In genomic region chr6:42987533-42988451, GRCh38 we compare ENCODE assay signal across 26 cellular contexts. TPM values are rescaled to one million over a fixed set of nuclear protein-coding genes. Genes with fewer than 3 reads are reported as not detected.
DNase-seq lines count a peak whose midpoint lies in the region; ATAC-seq, FAIRE-seq and TF ChIP-seq lines count a peak whose summit lies in the region.
"Had no signal": no experiment of that assay in that cellular context is flagged by ENCODE, and none has a peak within 500 bp of the region (broad histone marks: within the 10 kb centered on the region; RNA-seq: fewer than 3 reads in every experiment).

No MANE protein-coding gene starts in this region.

- no peak overlapping the region for H3K27ac ChIP-seq in CD4-positive, alpha-beta T cell (ENCODE audit: low read depth, low read length)
- H3K27ac ChIP-seq in HEK293 (ENCODE audit: extremely low read depth, low read depth, low read length) (no peak overlapping the region), GM23248 (no peak overlapping the region)
- H3K27ac ChIP-seq: upper lobe of right lung, VCaP had no signal

- H3K4me3 ChIP-seq in HEK293 (ENCODE audit: low read depth, low read length), result no peak overlapping the region
- H3K4me3 ChIP-seq in GM23248, result no peak overlapping the region
- H3K4me3 ChIP-seq: MG63, skin epidermis, stomach, upper lobe of right lung had no signal

- no peaks in the 10 kb centered on the region for H3K9me2 ChIP-seq in GM23248 (ENCODE audit: insufficient read depth)

- peaks cover 4 to 52% of the 10 kb centered on the region in 2 experiments; a peak in 2 of 3 replicates for H3K36me3 ChIP-seq in HEK293 (ENCODE audit: control insufficient read depth in 2 of 2, insufficient read depth in 1 of 2, low read length in 2 of 2)
- H3K36me3 ChIP-seq in GM23248 (ENCODE audit: low read depth), result no peaks in the 10 kb centered on the region; the same call in 1 of the 2 replicates
- H3K36me3 ChIP-seq: MG63 had no signal

- POLR2A ChIA-PET in CD4-positive, alpha-beta T cell (lab: Charles Lee), result interaction anchor here (1.6 kb wide), 2 partner anchors 9 to 58 kb away, joined by 4 to 6 read pairs; partner anchors contain the start of genes CNPY3 and PEX6
- POLR2A ChIA-PET in HEK293 (lab: Yijun Ruan, JAX), result interaction anchor here (0.7 to 2.2 kb wide), 7 partner anchors 9 to 66 kb away, joined by 3 to 18 read pairs (median 4); partner anchors contain the start of genes CNPY3, CUL7, PEX6 and RRP36

- peaks cover 50% of the 10 kb centered on the region for H3K4me1 Mint-ChIP-seq in CD4-positive, alpha-beta T cell (ENCODE audit: low read depth)
- peaks cover 35% of the 10 kb centered on the region for H3K4me1 Mint-ChIP-seq in activated T-helper 2 cell treated with anti-CD3 and anti-CD28 coated beads, Interferon-gamma antibody, Interleukin-2, Interleukin-4, amounts not matched to agents 10 μg/mL and 5 μg/mL and 100 μg/mL, durations not matched to agents 14 hours and 24 hours and 36 hours (ENCODE audit: low read depth)
- peaks cover 46% of the 10 kb centered on the region for H3K4me1 Mint-ChIP-seq in nephron

- no peak for DNase-seq in CD4-positive, alpha-beta T cell
- DNase-seq in activated T-helper 2 cell treated with anti-CD3 and anti-CD28 coated beads, Interferon-gamma antibody, Interleukin-2, Interleukin-4, amounts not matched to agents 10 μg/mL and 5 μg/mL and 100 μg/mL, durations not matched to agents 14 hours and 24 hours and 36 hours (ENCODE audit: low spot score), result no peak
- DNase-seq in GM23248 (no peak), D721Med (ENCODE audit: insufficient read length, low spot score) (no peak)
- DNase-seq in stimulated activated CD4-positive, alpha-beta T cell treated with anti-CD3 and anti-CD28 coated beads, Interleukin-4, amount 100 ng/mL, for 24 hours, result no peak
- DNase-seq: activated CD4-positive, alpha-beta T cell treated with anti-CD3 and anti-CD28 coated beads, Interleukin-2, amount 50 U/mL, for 1 hour; activated CD8-positive, alpha-beta memory T cell treated with anti-CD3 and anti-CD28 coated beads, Interleukin-2, amount 50 U/mL, for 48 hours; effector memory CD4-positive, alpha-beta T cell; mammary epithelial cell; MG63; naive B cell; NCI-H2171 treated with DMSO at 0.1 percent for 48 hours; NCI-H526; SHP77; stomach; SW 1271; upper lobe of right lung had no signal

- H3K36me3 Mint-ChIP-seq in CD4-positive, alpha-beta T cell (ENCODE audit: low read depth), result peaks cover 43% of the 10 kb centered on the region
- peaks cover 45% of the 10 kb centered on the region for H3K36me3 Mint-ChIP-seq in activated T-helper 2 cell treated with anti-CD3 and anti-CD28 coated beads, Interferon-gamma antibody, Interleukin-2, Interleukin-4, amounts not matched to agents 10 μg/mL and 5 μg/mL and 100 μg/mL, durations not matched to agents 14 hours and 24 hours and 36 hours (ENCODE audit: low read depth)
- H3K36me3 Mint-ChIP-seq in nephron (ENCODE audit: low read depth), result peaks cover 24% of the 10 kb centered on the region
- H3K36me3 Mint-ChIP-seq: naive B cell had no signal

- CTCF ChIA-PET in CD4-positive, alpha-beta T cell (lab: Charles Lee), result interaction anchor here (0.6 kb wide), 3 partner anchors 9 to 938 kb away, joined by 3 to 4 read pairs (median 3); partner anchors contain the start of gene PEX6
- CTCF ChIA-PET in HEK293 (lab: Yijun Ruan, JAX), result interaction anchor here (0.6 to 1.7 kb wide), 6 partner anchors 9 to 156 kb away, joined by 3 to 10 read pairs (median 4); partner anchors contain the start of genes KLHDC3, MEA1 and PEX6

- WGBS in GM23248 (ENCODE audit: low coverage in 1 of 2, low lambda C conversion rate in 2 of 2, missing lambda C conversion rate in 2 of 2), 2 experiments, result 60 to 61% methylated on average over 4 to 5 of the region's 5 CpGs

- H3K9ac ChIP-seq in GM23248, result no peak overlapping the region

- TF ChIP-seq CTCF in CD4-positive, alpha-beta T cell (IDR thresholded peaks at IDR 0.05), result no peak
- no peak for TF ChIP-seq CTCF in HEK293 (tag by site-specific recombination; IDR thresholded peaks at IDR 0.05)
- TF ChIP-seq CTCF in nephron (IDR thresholded peaks at IDR 0.05; ENCODE audit: unreplicated experiment in 3 of 3), result no peak
- no peak for TF ChIP-seq CTCF in D721Med (IDR thresholded peaks at IDR 0.05; ENCODE audit: insufficient read depth, missing control alignments)

- H3K27ac Mint-ChIP-seq in CD4-positive, alpha-beta T cell, result peak overlapping the region; percentile 44
- H3K27ac Mint-ChIP-seq in activated T-helper 2 cell treated with anti-CD3 and anti-CD28 coated beads, Interferon-gamma antibody, Interleukin-2, Interleukin-4, amounts not matched to agents 10 μg/mL and 5 μg/mL and 100 μg/mL, durations not matched to agents 14 hours and 24 hours and 36 hours, result peak overlapping the region; percentile 57
- peak overlapping the region in 2 of 3 experiments; percentile 57 to 86 for H3K27ac Mint-ChIP-seq in nephron
- H3K27ac Mint-ChIP-seq: progenitor cell of endocrine pancreas had no signal

- H3K4me1 ChIP-seq in HEK293 (ENCODE audit: control insufficient read depth, insufficient read depth, low read length) (no peaks in the 10 kb centered on the region), GM23248 (ENCODE audit: insufficient read depth) (peaks cover 20% of the 10 kb centered on the region)

- no peak overlapping the region for H2AFZ ChIP-seq in GM23248

- intact Hi-C loops in CD4-positive, alpha-beta T cell (cut with DNase I, micrococcal nuclease), result no loop called here
- intact Hi-C loops in activated T-helper 2 cell treated with anti-CD3 and anti-CD28 coated beads, Interferon-gamma antibody, Interleukin-2, Interleukin-4, amounts not matched to agents 10 μg/mL and 5 μg/mL and 100 μg/mL, durations not matched to agents 14 hours and 24 hours and 36 hours (cut with micrococcal nuclease), result no loop called here

- H3K4me2 ChIP-seq in GM23248 (ENCODE audit: unreplicated experiment), result no peak overlapping the region

- H3K27me3 Mint-ChIP-seq in CD4-positive, alpha-beta T cell, result no peaks in the 10 kb centered on the region
- H3K27me3 Mint-ChIP-seq in activated T-helper 2 cell treated with anti-CD3 and anti-CD28 coated beads, Interferon-gamma antibody, Interleukin-2, Interleukin-4, amounts not matched to agents 10 μg/mL and 5 μg/mL and 100 μg/mL, durations not matched to agents 14 hours and 24 hours and 36 hours (ENCODE audit: low read depth), result no peaks in the 10 kb centered on the region
- H3K27me3 Mint-ChIP-seq in nephron (ENCODE audit: low read depth), result no peaks in the 10 kb centered on the region
- H3K27me3 Mint-ChIP-seq: IgD-negative memory B cell, naive B cell, progenitor cell of endocrine pancreas had no signal

- H4K20me1 ChIP-seq in GM23248 (ENCODE audit: insufficient read depth), result no peaks in the 10 kb centered on the region

- in situ Hi-C loops in GM23248 (cut with MboI), result no loop called here

- H3K4me3 Mint-ChIP-seq in CD4-positive, alpha-beta T cell, result peak overlapping the region; percentile 51
- no peak overlapping the region for H3K4me3 Mint-ChIP-seq in activated T-helper 2 cell treated with anti-CD3 and anti-CD28 coated beads, Interferon-gamma antibody, Interleukin-2, Interleukin-4, amounts not matched to agents 10 μg/mL and 5 μg/mL and 100 μg/mL, durations not matched to agents 14 hours and 24 hours and 36 hours (ENCODE audit: low read depth)
- H3K4me3 Mint-ChIP-seq in nephron, result peak overlapping the region; percentile 27 to 96 (median 93)

- no peaks in the 10 kb centered on the region for H3K9me3 ChIP-seq in CD4-positive, alpha-beta T cell (ENCODE audit: control insufficient read depth, low read length)
- no peaks in the 10 kb centered on the region for H3K9me3 ChIP-seq in HEK293 (ENCODE audit: control insufficient read depth, insufficient read depth, low read depth, low read length)
- no peaks in the 10 kb centered on the region for H3K9me3 ChIP-seq in GM23248 (ENCODE audit: low read depth)
- H3K9me3 ChIP-seq: MG63, stomach, upper lobe of right lung had no signal

- H3K9me3 Mint-ChIP-seq in CD4-positive, alpha-beta T cell, result no peaks in the 10 kb centered on the region
- no peaks in the 10 kb centered on the region for H3K9me3 Mint-ChIP-seq in activated T-helper 2 cell treated with anti-CD3 and anti-CD28 coated beads, Interferon-gamma antibody, Interleukin-2, Interleukin-4, amounts not matched to agents 10 μg/mL and 5 μg/mL and 100 μg/mL, durations not matched to agents 14 hours and 24 hours and 36 hours
- no peaks in the 10 kb centered on the region for H3K9me3 Mint-ChIP-seq in nephron
- H3K9me3 Mint-ChIP-seq: IgD-negative memory B cell, naive B cell had no signal

- H3F3A ChIP-seq in GM23248 (ENCODE audit: insufficient read depth), result 0 out of 2 replicates have a peak, but pooled peaks cover 6% of the 10 kb centered on the region

- ATAC-seq in CD4-positive, alpha-beta T cell (ENCODE audit: poor library complexity), result no peak
- ATAC-seq in GM21529 (IDR thresholded peaks at IDR 0.05; ENCODE audit: unreplicated experiment), result no peak
- ATAC-seq: upper lobe of right lung had no signal

- no peak for FAIRE-seq in D721Med (lab: Jason Lieb, UNC)

- H3K79me2 ChIP-seq in GM23248 (ENCODE audit: insufficient read depth), result peaks cover 62% of the 10 kb centered on the region

- H3K27me3 ChIP-seq in CD4-positive, alpha-beta T cell (ENCODE audit: control insufficient read depth, insufficient read depth, low read length), result no peaks in the 10 kb centered on the region
- H3K27me3 ChIP-seq in GM23248 (replicated peaks; ENCODE audit: insufficient read depth), result no peaks in the 10 kb centered on the region
- H3K27me3 ChIP-seq: MG63, stomach, upper lobe of right lung had no signal

RNA-seq across cellular contexts. Expression of gene PPP2R5D, which starts 3.4 kb away (rescaled TPM):
- 10 to 100 TPM; 15.3 to 17.5 TPM for total RNA-seq in CD4-positive, alpha-beta T cell
- 62.7 and 63.2 TPM in 2 replicates for total RNA-seq in activated T-helper 2 cell treated with anti-CD3 and anti-CD28 coated beads, Interferon-gamma antibody, Interleukin-2, Interleukin-4, amounts not matched to agents 10 μg/mL and 5 μg/mL and 100 μg/mL, durations not matched to agents 14 hours and 24 hours and 36 hours
- 39.1 and 42.7 TPM in 2 replicates for total RNA-seq in GM23248 (2014; rRNA removed; shearing (Covaris generic))
- 40.7 and 41.4 TPM in 2 replicates for polyA plus RNA-seq in GM23248 (2016; fragmentation: Nextera tagmentation; extraction: Ambion mirVana)

RNA-seq across cellular contexts. Expression of gene PEX6, which starts 8.8 kb away (rescaled TPM):
- total RNA-seq in CD4-positive, alpha-beta T cell, result 10 to 100 TPM; 12.8 to 13.6 TPM
- total RNA-seq in activated T-helper 2 cell treated with anti-CD3 and anti-CD28 coated beads, Interferon-gamma antibody, Interleukin-2, Interleukin-4, amounts not matched to agents 10 μg/mL and 5 μg/mL and 100 μg/mL, durations not matched to agents 14 hours and 24 hours and 36 hours, result 26.0 and 27.8 TPM in 2 replicates
- total RNA-seq in GM23248 (2014; rRNA removed; shearing (Covaris generic)), result 44.2 and 51.1 TPM in 2 replicates
- 12.5 and 12.7 TPM in 2 replicates for polyA plus RNA-seq in GM23248 (2016; fragmentation: Nextera tagmentation; extraction: Ambion mirVana)

RNA-seq across cellular contexts. Expression of gene MEA1, which starts 26.0 kb away (rescaled TPM):
- total RNA-seq in CD4-positive, alpha-beta T cell, result 10 to 100 TPM; 13.6 to 17.0 TPM
- 90.9 and 91.2 TPM in 2 replicates for total RNA-seq in activated T-helper 2 cell treated with anti-CD3 and anti-CD28 coated beads, Interferon-gamma antibody, Interleukin-2, Interleukin-4, amounts not matched to agents 10 μg/mL and 5 μg/mL and 100 μg/mL, durations not matched to agents 14 hours and 24 hours and 36 hours
- 83.1 and 100 TPM in 2 replicates for total RNA-seq in GM23248 (2014; rRNA removed; shearing (Covaris generic))
- 171 and 175 TPM in 2 replicates for polyA plus RNA-seq in GM23248 (2016; fragmentation: Nextera tagmentation; extraction: Ambion mirVana)

RNA-seq across cellular contexts. Expression of gene KLHDC3, which starts 26.3 kb away (rescaled TPM):
- 10 to 100 TPM; 21.0 to 22.3 TPM for total RNA-seq in CD4-positive, alpha-beta T cell
- 71.2 and 74.6 TPM in 2 replicates for total RNA-seq in activated T-helper 2 cell treated with anti-CD3 and anti-CD28 coated beads, Interferon-gamma antibody, Interleukin-2, Interleukin-4, amounts not matched to agents 10 μg/mL and 5 μg/mL and 100 μg/mL, durations not matched to agents 14 hours and 24 hours and 36 hours
- total RNA-seq in GM23248 (2014; rRNA removed; shearing (Covaris generic)), result 124 and 129 TPM in 2 replicates
- 94.3 and 95.4 TPM in 2 replicates for polyA plus RNA-seq in GM23248 (2016; fragmentation: Nextera tagmentation; extraction: Ambion mirVana)

RNA-seq across cellular contexts. Expression of gene GNMT, which starts 27.2 kb away (rescaled TPM):
- total RNA-seq in CD4-positive, alpha-beta T cell, result 1 to 10 TPM; 1.2 to 2.1 TPM
- 0.62 and 0.69 TPM in 2 replicates for total RNA-seq in activated T-helper 2 cell treated with anti-CD3 and anti-CD28 coated beads, Interferon-gamma antibody, Interleukin-2, Interleukin-4, amounts not matched to agents 10 μg/mL and 5 μg/mL and 100 μg/mL, durations not matched to agents 14 hours and 24 hours and 36 hours
- not detected in 2 replicates for total RNA-seq in GM23248 (2014; rRNA removed; shearing (Covaris generic))
- polyA plus RNA-seq in GM23248 (2016; fragmentation: Nextera tagmentation; extraction: Ambion mirVana), result not detected in 2 replicates
- total RNA-seq: fibroblast of lung, glomerular endothelial cell had no signal
